8 cellular contexts compared by ENCODE assay signal in the genomic region with DNA sequence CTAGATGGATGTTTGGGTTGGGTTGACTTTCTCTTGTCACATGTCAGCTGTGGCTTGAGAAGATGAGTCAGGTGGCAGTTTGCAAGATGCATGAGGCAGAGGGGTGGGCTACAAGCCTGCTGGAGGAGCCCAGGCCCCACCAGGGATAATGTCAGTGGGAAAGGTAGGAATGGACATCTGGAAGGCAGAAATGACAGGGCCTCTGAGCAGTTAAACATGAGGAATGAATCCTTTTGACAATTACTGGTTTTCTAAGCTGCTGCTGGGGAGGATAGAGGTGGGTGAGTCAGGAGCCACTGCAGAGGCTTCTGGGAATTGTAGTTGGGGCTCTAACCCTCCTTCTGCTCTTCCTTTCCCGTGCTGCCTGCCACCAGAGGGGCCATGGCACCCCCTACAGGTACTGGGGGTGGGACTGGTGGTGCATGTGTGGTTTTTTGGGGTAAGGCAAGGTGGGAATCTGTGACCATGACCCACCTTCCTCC. TPM values are rescaled to one million over a fixed set of nuclear protein-coding genes. Genes with fewer than 3 reads are reported as not detected.
DNase-seq lines count a peak whose midpoint lies in the region; ATAC-seq and TF ChIP-seq lines count a peak whose summit lies in the region.

No MANE protein-coding gene starts in this region.

- H3K4me3 ChIP-seq in cardiac muscle cell (no peak overlapping the region), upper lobe of right lung (no peak overlapping the region), mesenchymal stem cell (ENCODE audit: insufficient read depth in 1 of 2, low read depth in 1 of 2, low read length in 2 of 2) (no peak overlapping the region)

- no peaks in the 10 kb centered on the region for H3K9me3 Mint-ChIP-seq in type B pancreatic cell
- H3K9me3 Mint-ChIP-seq in mesothelial cell of epicardium = no peaks in the 10 kb centered on the region

- no peak overlapping the region for H2AK5ac ChIP-seq in mesenchymal stem cell (ENCODE audit: low read length, severe bottlenecking)

- H3K27me3 Mint-ChIP-seq in T-helper 17 cell (no peaks in the 10 kb centered on the region), type B pancreatic cell (no peaks in the 10 kb centered on the region), mesothelial cell of epicardium (ENCODE audit: low read depth) (no peaks in the 10 kb centered on the region)

- H3K4me3 Mint-ChIP-seq in T-helper 17 cell (no peak overlapping the region), type B pancreatic cell (no peak overlapping the region), mesothelial cell of epicardium (no peak overlapping the region)

- H2BK120ac ChIP-seq in mesenchymal stem cell (ENCODE audit: low read depth, low read length) = no peak overlapping the region

- H3K36me3 ChIP-seq in cardiac muscle cell (peaks cover 41% of the 10 kb centered on the region), upper lobe of right lung (peaks cover 94% of the 10 kb centered on the region), mesenchymal stem cell (ENCODE audit: control insufficient read depth in 1 of 2, insufficient read depth in 2 of 2, low read depth in 1 of 2, low read length in 2 of 2) (peaks cover 84 to 86% of the 10 kb centered on the region in 2 experiments)

- H3K4me1 Mint-ChIP-seq in T-helper 17 cell = peaks cover 6% of the 10 kb centered on the region
- no peaks in the 10 kb centered on the region for H3K4me1 Mint-ChIP-seq in type B pancreatic cell (ENCODE audit: unreplicated experiment)
- no peaks in the 10 kb centered on the region for H3K4me1 Mint-ChIP-seq in mesothelial cell of epicardium

- peaks cover 33% of the 10 kb centered on the region for H3K79me1 ChIP-seq in mesenchymal stem cell (replicated peaks; ENCODE audit: low read length, poor library complexity, severe bottlenecking)

- H3K9me3 ChIP-seq in cardiac muscle cell (ENCODE audit: low read depth) (no peaks in the 10 kb centered on the region), T-helper 17 cell (ENCODE audit: control insufficient read depth, low read length, poor library complexity, severe bottlenecking) (no peaks in the 10 kb centered on the region), upper lobe of right lung (no peaks in the 10 kb centered on the region), mesenchymal stem cell (ENCODE audit: control insufficient read depth, low read length) (no peaks in the 10 kb centered on the region)

- H3K4me1 ChIP-seq in cardiac muscle cell (ENCODE audit: low read depth) = no peaks in the 10 kb centered on the region
- no peaks in the 10 kb centered on the region for H3K4me1 ChIP-seq in upper lobe of right lung
- H3K4me1 ChIP-seq in mesenchymal stem cell (ENCODE audit: control insufficient read depth, insufficient read depth, low read depth, low read length) = peaks cover 4% of the 10 kb centered on the region

- no peak overlapping the region for H3K4ac ChIP-seq in mesenchymal stem cell (ENCODE audit: low read depth in 1 of 2, low read length in 2 of 2)

- H3K23ac ChIP-seq in mesenchymal stem cell (ENCODE audit: low read length in 2 of 2) = no peak overlapping the region

- peak; percentile 3 for TF ChIP-seq CTCF in cardiac muscle cell (IDR thresholded peaks at IDR 0.05; ENCODE audit: low read depth, low read length)
- TF ChIP-seq CTCF in upper lobe of right lung (IDR thresholded peaks at IDR 0.05) = no peak
- TF ChIP-seq CTCF in type B pancreatic cell (conservative IDR thresholded peaks at IDR 0.05) = no peak
- no peak for TF ChIP-seq CTCF in mesothelial cell of epicardium (IDR thresholded peaks at IDR 0.05; ENCODE audit: unreplicated experiment)

- H3K14ac ChIP-seq in mesenchymal stem cell (ENCODE audit: low read length in 2 of 2) = no peak overlapping the region

- H2BK12ac ChIP-seq in mesenchymal stem cell (ENCODE audit: low read length in 2 of 2) = no peak overlapping the region

- H3K27ac Mint-ChIP-seq in T-helper 17 cell (peak overlapping the region; percentile 24), type B pancreatic cell (no peak overlapping the region), mesothelial cell of epicardium (no peak overlapping the region)

- no peak overlapping the region for H4K91ac ChIP-seq in mesenchymal stem cell (ENCODE audit: low read length)

- WGBS in mesenchymal stem cell = no CpG with 5 or more reads among the region's 1 CpG

- no peak for ATAC-seq in Right ventricle myocardium inferior
- peak; percentile 76 for ATAC-seq in T-helper 17 cell
- peak; percentile 33 for ATAC-seq in upper lobe of right lung

- H4K8ac ChIP-seq in mesenchymal stem cell (ENCODE audit: low read length) = no peak overlapping the region

- peaks cover 6% of the 10 kb centered on the region for H3K36me3 Mint-ChIP-seq in T-helper 17 cell (ENCODE audit: low read depth)
- H3K36me3 Mint-ChIP-seq in type B pancreatic cell = peaks cover 18% of the 10 kb centered on the region
- peaks cover 43% of the 10 kb centered on the region for H3K36me3 Mint-ChIP-seq in mesothelial cell of epicardium

- H3K27me3 ChIP-seq in cardiac muscle cell = no peaks in the 10 kb centered on the region
- H3K27me3 ChIP-seq in upper lobe of right lung = no peaks in the 10 kb centered on the region
- H3K27me3 ChIP-seq in mesenchymal stem cell (ENCODE audit: control insufficient read depth in 1 of 2, insufficient read depth in 1 of 2, low read length in 2 of 2) = no peaks in the 10 kb centered on the region

- no peak overlapping the region for H3K4me2 ChIP-seq in mesenchymal stem cell (ENCODE audit: low read length, poor library complexity, severe bottlenecking)

- no peak overlapping the region for H3K9ac ChIP-seq in mesenchymal stem cell (ENCODE audit: low read length)

- H2AFZ ChIP-seq in mesenchymal stem cell (ENCODE audit: low read depth, low read length) = no peak overlapping the region

- no peak overlapping the region for H2BK15ac ChIP-seq in mesenchymal stem cell (ENCODE audit: low read depth, poor library complexity, severe bottlenecking)

- intact Hi-C loops in Right ventricle myocardium inferior (cut with DNase I) (no loop called here), upper lobe of right lung (cut with DNase I) (no loop called here)

- DNase-seq in cardiac muscle cell (ENCODE audit: low read depth in 1 of 2, low spot score in 1 of 2) (peak in 1 of 2 donors; percentile 12), Right ventricle myocardium inferior (ENCODE audit: missing footprints) (no peak), T-helper 17 cell (no peak), dermis blood vessel endothelial cell (peak; percentile 25), upper lobe of right lung (no peak), type B pancreatic cell (ENCODE audit: extremely low spot score, unreplicated experiment) (no peak), mesothelial cell of epicardium (ENCODE audit: low spot score in 2 of 2, unreplicated experiment in 2 of 2) (no peak), mesenchymal stem cell (no peak)

- no peak overlapping the region for H3K27ac ChIP-seq in cardiac muscle cell
- no peak overlapping the region for H3K27ac ChIP-seq in upper lobe of right lung
- no peak overlapping the region for H3K27ac ChIP-seq in mesenchymal stem cell (ENCODE audit: low read length, poor library complexity, severe bottlenecking)

- H3K18ac ChIP-seq in mesenchymal stem cell (ENCODE audit: low read depth in 1 of 2, low read length in 2 of 2) = no peak overlapping the region

- H2BK5ac ChIP-seq in mesenchymal stem cell (ENCODE audit: low read depth, low read length, poor library complexity, severe bottlenecking) = no peak overlapping the region

RNA-seq across cellular contexts. Expression of a gene that starts 15.7 kb away (rescaled TPM):
- total RNA-seq in cardiac muscle cell (not detected in 2 replicates), Right ventricle myocardium inferior (not detected), T-helper 17 cell (under 1 TPM in 1 of 2 donors, not detected in 1; 0.12 TPM), dermis blood vessel endothelial cell (0.17 and 0.47 TPM in 2 replicates), upper lobe of right lung (0.26 TPM), type B pancreatic cell (ENCODE audit: low replicate concordance) (0.19 and 1.5 TPM in 2 replicates), mesothelial cell of epicardium (0.20 to 0.54 TPM (median 0.38 TPM) in 3 replicates)
- 0.16 TPM in 1 of 2 replicates, not detected in the other for polyA plus RNA-seq in cardiac muscle cell
- polyA plus RNA-seq in mesenchymal stem cell (2013, experiment 1 of 2) = not detected
- polyA plus RNA-seq in mesenchymal stem cell (2013, experiment 2 of 2) = not detected

RNA-seq across cellular contexts. Expression of a gene that starts 21.8 kb away (rescaled TPM):
- total RNA-seq in cardiac muscle cell = 57.9 and 65.8 TPM in 2 replicates
- 62.9 and 67.1 TPM in 2 replicates for polyA plus RNA-seq in cardiac muscle cell
- 708 TPM for total RNA-seq in Right ventricle myocardium inferior
- 10 to 100 TPM; 15.4 to 19.3 TPM for total RNA-seq in T-helper 17 cell
- total RNA-seq in dermis blood vessel endothelial cell = 105 and 189 TPM in 2 replicates
- total RNA-seq in upper lobe of right lung = 254 TPM
- total RNA-seq in type B pancreatic cell (ENCODE audit: low replicate concordance) = 102 and 130 TPM in 2 replicates
- total RNA-seq in mesothelial cell of epicardium = 78.5 to 82.9 TPM (median 81.7 TPM) in 3 replicates
- 39.8 TPM for polyA plus RNA-seq in mesenchymal stem cell (2013, experiment 1 of 2)
- polyA plus RNA-seq in mesenchymal stem cell (2013, experiment 2 of 2) = 38.7 TPM

RNA-seq across cellular contexts. Expression of a gene that starts 22.2 kb away (rescaled TPM):
- total RNA-seq in cardiac muscle cell (1.9 and 6.7 TPM in 2 replicates), Right ventricle myocardium inferior (2.4 TPM), T-helper 17 cell (not detected), dermis blood vessel endothelial cell (0.33 and 0.34 TPM in 2 replicates), upper lobe of right lung (4.5 TPM), type B pancreatic cell (ENCODE audit: low replicate concordance) (0.72 and 0.86 TPM in 2 replicates), mesothelial cell of epicardium (1.7 to 3.1 TPM (median 2.7 TPM) in 3 replicates)
- 6.4 and 6.9 TPM in 2 replicates for polyA plus RNA-seq in cardiac muscle cell
- polyA plus RNA-seq in mesenchymal stem cell (2013, experiment 1 of 2) = 0.83 TPM
- polyA plus RNA-seq in mesenchymal stem cell (2013, experiment 2 of 2) = 0.70 TPM

RNA-seq across cellular contexts. Expression of a gene that starts 32.0 kb away (rescaled TPM):
- total RNA-seq in cardiac muscle cell (10.5 and 11.6 TPM in 2 replicates), Right ventricle myocardium inferior (37.1 TPM), T-helper 17 cell (10 to 100 TPM; 59.9 to 63.5 TPM), dermis blood vessel endothelial cell (4.9 and 11.4 TPM in 2 replicates), upper lobe of right lung (55.8 TPM), type B pancreatic cell (ENCODE audit: low replicate concordance) (26.3 and 35.6 TPM in 2 replicates), mesothelial cell of epicardium (27.0 to 31.6 TPM (median 31.2 TPM) in 3 replicates)
- polyA plus RNA-seq in cardiac muscle cell = 17.8 and 18.3 TPM in 2 replicates
- 51.0 TPM for polyA plus RNA-seq in mesenchymal stem cell (2013, experiment 1 of 2)
- polyA plus RNA-seq in mesenchymal stem cell (2013, experiment 2 of 2) = 49.6 TPM

RNA-seq across cellular contexts. Expression of a gene that starts 51.9 kb away (rescaled TPM):
- total RNA-seq in cardiac muscle cell (199 and 227 TPM in 2 replicates), Right ventricle myocardium inferior (166 TPM), T-helper 17 cell (10 to 100 TPM; 39.0 to 48.4 TPM), dermis blood vessel endothelial cell (57.5 and 64.1 TPM in 2 replicates), upper lobe of right lung (64.8 TPM), type B pancreatic cell (ENCODE audit: low replicate concordance) (60.5 and 73.1 TPM in 2 replicates), mesothelial cell of epicardium (72.8 to 86.9 TPM (median 72.9 TPM) in 3 replicates)
- 394 and 399 TPM in 2 replicates for polyA plus RNA-seq in cardiac muscle cell
- 51.2 TPM for polyA plus RNA-seq in mesenchymal stem cell (2013, experiment 1 of 2)
- 49.7 TPM for polyA plus RNA-seq in mesenchymal stem cell (2013, experiment 2 of 2)
